In the genomic region with DNA sequence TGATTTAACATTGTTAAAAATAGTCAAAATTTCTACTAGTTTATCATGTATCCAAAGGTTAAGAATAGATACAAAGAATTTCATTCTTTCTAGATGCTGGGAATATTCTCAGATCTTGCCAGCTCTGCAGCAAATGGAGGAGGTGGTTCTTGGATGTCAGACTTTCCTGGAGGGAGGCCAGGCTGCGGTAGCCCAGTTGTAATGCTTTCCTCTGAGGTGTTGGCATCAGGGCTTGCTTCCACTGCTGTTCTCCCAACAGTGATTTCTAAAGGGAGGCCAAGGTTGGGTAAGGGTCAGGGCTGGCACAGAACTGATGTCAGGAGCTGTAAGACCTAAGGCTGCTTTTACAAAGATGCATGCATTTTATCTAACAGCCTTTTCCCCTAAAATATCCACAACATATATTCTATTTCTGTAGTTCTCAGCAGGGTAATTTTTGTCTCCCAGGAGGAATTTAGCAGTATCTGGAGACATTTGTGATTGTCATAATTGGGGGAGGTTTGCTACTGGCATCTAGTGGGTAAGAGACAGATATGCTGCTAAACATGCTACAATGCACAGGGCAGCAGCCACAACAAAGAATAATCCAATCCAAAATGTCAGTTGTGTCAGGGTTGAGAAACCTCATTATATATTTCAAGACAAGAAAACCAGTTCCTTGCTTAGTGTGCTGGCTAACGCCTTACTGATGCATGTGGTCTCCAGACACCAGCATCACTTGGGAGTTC, we compare ENCODE assay signal across 10 cellular contexts. TPM values are rescaled to one million over a fixed set of nuclear protein-coding genes. Genes with fewer than 3 reads are reported as not detected.
DNase-seq lines count a peak whose midpoint lies in the region; ATAC-seq and TF ChIP-seq lines count a peak whose summit lies in the region.
"Had no signal": no experiment of that assay in that cellular context is flagged by ENCODE, and none has a peak within 500 bp of the region (broad histone marks: within the 10 kb centered on the region; RNA-seq: fewer than 3 reads in every experiment).

No MANE protein-coding gene starts in this region.

- intact Hi-C loops in Right ventricle myocardium inferior (cut with DNase I): no loop called here
- intact Hi-C loops in testis (cut with DNase I; ENCODE audit: low total_unique reads): no loop called here

- no peak overlapping the region for H2AFZ ChIP-seq in OCI-LY3 (ENCODE audit: low read depth, low read length)

- H3K79me2 ChIP-seq in OCI-LY3 (ENCODE audit: low read length): no peaks in the 10 kb centered on the region

- H3K4me3 ChIP-seq in OCI-LY3 (ENCODE audit: low read length): no peak overlapping the region
- H3K4me3 ChIP-seq in testis: no peak overlapping the region

- DNase-seq in Right ventricle myocardium inferior (ENCODE audit: missing footprints) (peak; percentile 76), testis (peak; percentile 64)
- no peak for DNase-seq in stimulated activated CD4-positive, alpha-beta T cell treated with anti-CD3 and anti-CD28 coated beads, Interleukin-1b, Interleukin-23, amount 100 ng/mL, for 48 hours
- DNase-seq in activated effector memory CD4-positive, alpha-beta T cell treated with anti-CD3 and anti-CD28 coated beads, Interleukin-2, amount 50 U/mL, for 16 hours: no peak
- DNase-seq: activated B cell treated with CpG ODN at 0.5 μM for 24 hours had no signal

- H3K4me2 ChIP-seq in OCI-LY3 (ENCODE audit: low read length): no peak overlapping the region
- H3K4me2 ChIP-seq: KMS-11 had no signal

- H3K9me3 ChIP-seq in OCI-LY3 (ENCODE audit: insufficient read depth, low read length) (no peaks in the 10 kb centered on the region), testis (no peaks in the 10 kb centered on the region)

- TF ChIP-seq CTCF in OCI-LY3 (IDR thresholded peaks at IDR 0.05; ENCODE audit: low read depth, low read length): peak; percentile 29
- TF ChIP-seq CTCF in testis (IDR thresholded peaks at IDR 0.05): no peak

- H3K9ac ChIP-seq in OCI-LY3 (ENCODE audit: low read length): no peak overlapping the region
- H3K9ac ChIP-seq: KMS-11 had no signal

- peaks cover 3% of the 10 kb centered on the region for H3K27me3 ChIP-seq in OCI-LY3 (ENCODE audit: low read depth, low read length)
- H3K27me3 ChIP-seq in testis: no peaks in the 10 kb centered on the region

- H3K36me3 ChIP-seq in OCI-LY3 (replicated peaks; ENCODE audit: low read depth, low read length): no peaks in the 10 kb centered on the region
- no peaks in the 10 kb centered on the region for H3K36me3 ChIP-seq in testis (ENCODE audit: low read depth, missing control alignments)

- H3K4me1 ChIP-seq in OCI-LY3 (ENCODE audit: low read length): peaks cover 42% of the 10 kb centered on the region
- H3K4me1 ChIP-seq in testis: peaks cover 6% of the 10 kb centered on the region

- ATAC-seq in GM21786 (IDR thresholded peaks at IDR 0.05; ENCODE audit: unreplicated experiment): peak; percentile 31
- peak; percentile 59 for ATAC-seq in Right ventricle myocardium inferior
- no peak for ATAC-seq in esophagus mucosa
- no peak for ATAC-seq in HG03139 (IDR thresholded peaks at IDR 0.05; ENCODE audit: unreplicated experiment)

- 61 to 68% methylated on average over 2 of the region's 2 CpGs for WGBS in testis, 2 donors

- no peak overlapping the region for H3K27ac ChIP-seq in OCI-LY3 (ENCODE audit: low read length)
- H3K27ac ChIP-seq in testis: no peak overlapping the region
- H3K27ac ChIP-seq: KMS-11 had no signal

- H4K20me1 ChIP-seq in OCI-LY3 (ENCODE audit: insufficient read depth, low read length): no peaks in the 10 kb centered on the region

- TF ChIP-seq POLR2A in testis (IDR thresholded peaks at IDR 0.05): no peak

RNA-seq across cellular contexts. Expression of a gene that starts 42.0 kb away (rescaled TPM):
- total RNA-seq in Right ventricle myocardium inferior (0.57 TPM), testis (not detected), esophagus mucosa (3.2 TPM)
- 0.42 TPM for polyA plus RNA-seq in testis (ENCODE audit: insufficient read depth, low read depth, low replicate concordance)
- total RNA-seq: activated B cell treated with CpG ODN at 0.5 μM for 24 hours had no signal

Comparison
In these comparisons a context has a peak if more than half of its experiments do, and no peak if none do; other contexts are left out.
1. ATAC-seq: peak in GM21786 (single experiment) and Right ventricle myocardium inferior (single experiment); none in esophagus mucosa (single experiment) and HG03139 (single experiment).
2. DNase-seq: peak in Right ventricle myocardium inferior (single experiment) and testis (single experiment); none in stimulated activated CD4-positive, alpha-beta T cell treated with anti-CD3 and anti-CD28 coated beads, Interleukin-1b, Interleukin-23, amount 100 ng/mL, for 48 hours (single experiment) and activated effector memory CD4-positive, alpha-beta T cell treated with anti-CD3 and anti-CD28 coated beads, Interleukin-2, amount 50 U/mL, for 16 hours (single experiment).